1 cellular context compared by ENCODE assay signal in the genomic region with DNA sequence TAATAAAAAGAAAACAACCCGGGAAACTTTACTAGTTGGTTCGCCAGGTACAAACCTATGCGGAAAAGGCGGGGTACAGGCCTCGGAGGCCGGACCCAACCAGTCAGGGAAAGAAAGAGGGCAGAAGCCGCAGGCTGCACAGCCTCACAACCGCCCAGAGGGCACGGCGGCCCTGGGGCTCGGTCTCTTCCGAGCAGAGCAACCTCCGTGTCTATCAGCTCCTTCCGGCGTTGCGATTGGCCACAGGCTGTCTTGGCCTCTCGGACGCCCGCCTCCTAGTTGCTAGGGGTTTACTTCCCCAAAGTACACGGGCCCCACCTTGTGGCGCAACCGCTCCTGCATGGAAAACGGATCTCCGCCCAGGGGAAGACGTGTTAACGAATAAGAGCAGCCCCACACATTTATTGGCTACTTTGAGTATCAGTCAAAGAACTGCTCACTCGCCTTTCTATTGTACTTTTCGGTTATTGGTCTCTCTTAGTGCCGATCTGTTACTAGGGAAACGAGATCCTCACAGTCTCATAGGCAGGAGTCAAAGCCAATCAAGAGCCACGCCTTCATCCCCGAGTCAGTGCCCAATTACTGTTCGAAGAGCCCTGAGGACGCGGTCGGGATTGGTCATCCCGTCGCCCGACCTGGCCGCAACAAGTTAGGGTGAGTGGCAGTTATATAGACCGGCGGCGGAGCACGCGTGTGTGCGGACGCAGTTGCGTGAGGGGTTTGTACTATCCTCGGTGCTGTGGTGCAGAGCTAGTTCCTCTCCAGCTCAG.
A peak's percentile ranks its signal among the peaks of the same experiment; 100 is the strongest.
TF ChIP-seq lines count a peak whose summit lies in the region.

Gene G3BP1, plus strand, starts transcription at position 696 of the 770 bp plus-strand sequence. CDS start 14,667 bp downstream, outside the sequence.

TF ChIP-seq in K562, 482 proteins besides CTCF, POLR2A, EP300 and RAD21 (continued from another document and continues in another):
- TF ChIP-seq, protein P1, sequence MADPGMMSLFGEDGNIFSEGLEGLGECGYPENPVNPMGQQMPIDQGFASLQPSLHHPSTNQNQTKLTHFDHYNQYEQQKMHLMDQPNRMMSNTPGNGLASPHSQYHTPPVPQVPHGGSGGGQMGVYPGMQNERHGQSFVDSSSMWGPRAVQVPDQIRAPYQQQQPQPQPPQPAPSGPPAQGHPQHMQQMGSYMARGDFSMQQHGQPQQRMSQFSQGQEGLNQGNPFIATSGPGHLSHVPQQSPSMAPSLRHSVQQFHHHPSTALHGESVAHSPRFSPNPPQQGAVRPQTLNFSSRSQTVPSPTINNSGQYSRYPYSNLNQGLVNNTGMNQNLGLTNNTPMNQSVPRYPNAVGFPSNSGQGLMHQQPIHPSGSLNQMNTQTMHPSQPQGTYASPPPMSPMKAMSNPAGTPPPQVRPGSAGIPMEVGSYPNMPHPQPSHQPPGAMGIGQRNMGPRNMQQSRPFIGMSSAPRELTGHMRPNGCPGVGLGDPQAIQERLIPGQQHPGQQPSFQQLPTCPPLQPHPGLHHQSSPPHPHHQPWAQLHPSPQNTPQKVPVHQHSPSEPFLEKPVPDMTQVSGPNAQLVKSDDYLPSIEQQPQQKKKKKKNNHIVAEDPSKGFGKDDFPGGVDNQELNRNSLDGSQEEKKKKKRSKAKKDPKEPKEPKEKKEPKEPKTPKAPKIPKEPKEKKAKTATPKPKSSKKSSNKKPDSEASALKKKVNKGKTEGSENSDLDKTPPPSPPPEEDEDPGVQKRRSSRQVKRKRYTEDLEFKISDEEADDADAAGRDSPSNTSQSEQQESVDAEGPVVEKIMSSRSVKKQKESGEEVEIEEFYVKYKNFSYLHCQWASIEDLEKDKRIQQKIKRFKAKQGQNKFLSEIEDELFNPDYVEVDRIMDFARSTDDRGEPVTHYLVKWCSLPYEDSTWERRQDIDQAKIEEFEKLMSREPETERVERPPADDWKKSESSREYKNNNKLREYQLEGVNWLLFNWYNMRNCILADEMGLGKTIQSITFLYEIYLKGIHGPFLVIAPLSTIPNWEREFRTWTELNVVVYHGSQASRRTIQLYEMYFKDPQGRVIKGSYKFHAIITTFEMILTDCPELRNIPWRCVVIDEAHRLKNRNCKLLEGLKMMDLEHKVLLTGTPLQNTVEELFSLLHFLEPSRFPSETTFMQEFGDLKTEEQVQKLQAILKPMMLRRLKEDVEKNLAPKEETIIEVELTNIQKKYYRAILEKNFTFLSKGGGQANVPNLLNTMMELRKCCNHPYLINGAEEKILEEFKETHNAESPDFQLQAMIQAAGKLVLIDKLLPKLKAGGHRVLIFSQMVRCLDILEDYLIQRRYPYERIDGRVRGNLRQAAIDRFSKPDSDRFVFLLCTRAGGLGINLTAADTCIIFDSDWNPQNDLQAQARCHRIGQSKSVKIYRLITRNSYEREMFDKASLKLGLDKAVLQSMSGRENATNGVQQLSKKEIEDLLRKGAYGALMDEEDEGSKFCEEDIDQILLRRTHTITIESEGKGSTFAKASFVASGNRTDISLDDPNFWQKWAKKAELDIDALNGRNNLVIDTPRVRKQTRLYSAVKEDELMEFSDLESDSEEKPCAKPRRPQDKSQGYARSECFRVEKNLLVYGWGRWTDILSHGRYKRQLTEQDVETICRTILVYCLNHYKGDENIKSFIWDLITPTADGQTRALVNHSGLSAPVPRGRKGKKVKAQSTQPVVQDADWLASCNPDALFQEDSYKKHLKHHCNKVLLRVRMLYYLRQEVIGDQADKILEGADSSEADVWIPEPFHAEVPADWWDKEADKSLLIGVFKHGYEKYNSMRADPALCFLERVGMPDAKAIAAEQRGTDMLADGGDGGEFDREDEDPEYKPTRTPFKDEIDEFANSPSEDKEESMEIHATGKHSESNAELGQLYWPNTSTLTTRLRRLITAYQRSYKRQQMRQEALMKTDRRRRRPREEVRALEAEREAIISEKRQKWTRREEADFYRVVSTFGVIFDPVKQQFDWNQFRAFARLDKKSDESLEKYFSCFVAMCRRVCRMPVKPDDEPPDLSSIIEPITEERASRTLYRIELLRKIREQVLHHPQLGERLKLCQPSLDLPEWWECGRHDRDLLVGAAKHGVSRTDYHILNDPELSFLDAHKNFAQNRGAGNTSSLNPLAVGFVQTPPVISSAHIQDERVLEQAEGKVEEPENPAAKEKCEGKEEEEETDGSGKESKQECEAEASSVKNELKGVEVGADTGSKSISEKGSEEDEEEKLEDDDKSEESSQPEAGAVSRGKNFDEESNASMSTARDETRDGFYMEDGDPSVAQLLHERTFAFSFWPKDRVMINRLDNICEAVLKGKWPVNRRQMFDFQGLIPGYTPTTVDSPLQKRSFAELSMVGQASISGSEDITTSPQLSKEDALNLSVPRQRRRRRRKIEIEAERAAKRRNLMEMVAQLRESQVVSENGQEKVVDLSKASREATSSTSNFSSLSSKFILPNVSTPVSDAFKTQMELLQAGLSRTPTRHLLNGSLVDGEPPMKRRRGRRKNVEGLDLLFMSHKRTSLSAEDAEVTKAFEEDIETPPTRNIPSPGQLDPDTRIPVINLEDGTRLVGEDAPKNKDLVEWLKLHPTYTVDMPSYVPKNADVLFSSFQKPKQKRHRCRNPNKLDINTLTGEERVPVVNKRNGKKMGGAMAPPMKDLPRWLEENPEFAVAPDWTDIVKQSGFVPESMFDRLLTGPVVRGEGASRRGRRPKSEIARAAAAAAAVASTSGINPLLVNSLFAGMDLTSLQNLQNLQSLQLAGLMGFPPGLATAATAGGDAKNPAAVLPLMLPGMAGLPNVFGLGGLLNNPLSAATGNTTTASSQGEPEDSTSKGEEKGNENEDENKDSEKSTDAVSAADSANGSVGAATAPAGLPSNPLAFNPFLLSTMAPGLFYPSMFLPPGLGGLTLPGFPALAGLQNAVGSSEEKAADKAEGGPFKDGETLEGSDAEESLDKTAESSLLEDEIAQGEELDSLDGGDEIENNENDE (IDR thresholded peaks at IDR 0.05; ENCODE audit: low read depth, low read length): no peak
- no peak for TF ChIP-seq NFATC3 (IDR thresholded peaks at IDR 0.05)
- no peak for TF ChIP-seq ZNF79 (CRISPR knock-in tag; IDR thresholded peaks at IDR 0.05; ENCODE audit: low read depth)
- TF ChIP-seq USF1 (CRISPR knock-in tag; IDR thresholded peaks at IDR 0.05): no peak
- TF ChIP-seq ZNF253 (CRISPR knock-in tag; conservative IDR thresholded peaks at IDR 0.05): no peak
- no peak for TF ChIP-seq HSF4 (CRISPR knock-in tag; IDR thresholded peaks at IDR 0.05; ENCODE audit: borderline replicate concordance)
- TF ChIP-seq KDM1A (IDR thresholded peaks at IDR 0.05): no peak
- TF ChIP-seq POU5F1 (IDR thresholded peaks at IDR 0.05; ENCODE audit: borderline replicate concordance, low read depth, low read length, partially characterized antibody): no peak
- no peak for TF ChIP-seq PHB (CRISPR knock-in tag; IDR thresholded peaks at IDR 0.05)
- TF ChIP-seq LARP7 (IDR thresholded peaks at IDR 0.05): no peak
- TF ChIP-seq, protein P2, sequence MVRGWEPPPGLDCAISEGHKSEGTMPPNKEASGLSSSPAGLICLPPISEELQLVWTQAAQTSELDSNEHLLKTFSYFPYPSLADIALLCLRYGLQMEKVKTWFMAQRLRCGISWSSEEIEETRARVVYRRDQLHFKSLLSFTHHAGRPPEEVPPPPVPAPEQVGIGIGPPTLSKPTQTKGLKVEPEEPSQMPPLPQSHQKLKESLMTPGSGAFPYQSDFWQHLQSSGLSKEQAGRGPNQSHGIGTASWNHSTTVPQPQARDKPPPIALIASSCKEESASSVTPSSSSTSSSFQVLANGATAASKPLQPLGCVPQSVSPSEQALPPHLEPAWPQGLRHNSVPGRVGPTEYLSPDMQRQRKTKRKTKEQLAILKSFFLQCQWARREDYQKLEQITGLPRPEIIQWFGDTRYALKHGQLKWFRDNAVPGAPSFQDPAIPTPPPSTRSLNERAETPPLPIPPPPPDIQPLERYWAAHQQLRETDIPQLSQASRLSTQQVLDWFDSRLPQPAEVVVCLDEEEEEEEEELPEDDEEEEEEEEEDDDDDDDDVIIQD (CRISPR knock-in tag; IDR thresholded peaks at IDR 0.05): no peak
- TF ChIP-seq ZNF354B (CRISPR knock-in tag; IDR thresholded peaks at IDR 0.05): no peak
- TF ChIP-seq ZC3H11A (IDR thresholded peaks at IDR 0.05; ENCODE audit: low read depth, low read length): no peak
- no peak for TF ChIP-seq TSC22D4 (tag; IDR thresholded peaks at IDR 0.05)
- TF ChIP-seq, protein P3, sequence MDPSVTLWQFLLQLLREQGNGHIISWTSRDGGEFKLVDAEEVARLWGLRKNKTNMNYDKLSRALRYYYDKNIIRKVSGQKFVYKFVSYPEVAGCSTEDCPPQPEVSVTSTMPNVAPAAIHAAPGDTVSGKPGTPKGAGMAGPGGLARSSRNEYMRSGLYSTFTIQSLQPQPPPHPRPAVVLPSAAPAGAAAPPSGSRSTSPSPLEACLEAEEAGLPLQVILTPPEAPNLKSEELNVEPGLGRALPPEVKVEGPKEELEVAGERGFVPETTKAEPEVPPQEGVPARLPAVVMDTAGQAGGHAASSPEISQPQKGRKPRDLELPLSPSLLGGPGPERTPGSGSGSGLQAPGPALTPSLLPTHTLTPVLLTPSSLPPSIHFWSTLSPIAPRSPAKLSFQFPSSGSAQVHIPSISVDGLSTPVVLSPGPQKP (CRISPR knock-in tag; IDR thresholded peaks at IDR 0.05): no peak
- peak; percentile 31 for TF ChIP-seq JUND (IDR thresholded peaks at IDR 0.05; ENCODE audit: borderline replicate concordance, low read depth, low read length)
- no peak; the same call in 2 of the 3 replicates for TF ChIP-seq JUND (tag; IDR thresholded peaks at IDR 0.05; ENCODE audit: borderline replicate concordance, low read depth, low read length)
- no peak for TF ChIP-seq ZNF75A (CRISPR knock-in tag; IDR thresholded peaks at IDR 0.05)
- TF ChIP-seq, protein P4, sequence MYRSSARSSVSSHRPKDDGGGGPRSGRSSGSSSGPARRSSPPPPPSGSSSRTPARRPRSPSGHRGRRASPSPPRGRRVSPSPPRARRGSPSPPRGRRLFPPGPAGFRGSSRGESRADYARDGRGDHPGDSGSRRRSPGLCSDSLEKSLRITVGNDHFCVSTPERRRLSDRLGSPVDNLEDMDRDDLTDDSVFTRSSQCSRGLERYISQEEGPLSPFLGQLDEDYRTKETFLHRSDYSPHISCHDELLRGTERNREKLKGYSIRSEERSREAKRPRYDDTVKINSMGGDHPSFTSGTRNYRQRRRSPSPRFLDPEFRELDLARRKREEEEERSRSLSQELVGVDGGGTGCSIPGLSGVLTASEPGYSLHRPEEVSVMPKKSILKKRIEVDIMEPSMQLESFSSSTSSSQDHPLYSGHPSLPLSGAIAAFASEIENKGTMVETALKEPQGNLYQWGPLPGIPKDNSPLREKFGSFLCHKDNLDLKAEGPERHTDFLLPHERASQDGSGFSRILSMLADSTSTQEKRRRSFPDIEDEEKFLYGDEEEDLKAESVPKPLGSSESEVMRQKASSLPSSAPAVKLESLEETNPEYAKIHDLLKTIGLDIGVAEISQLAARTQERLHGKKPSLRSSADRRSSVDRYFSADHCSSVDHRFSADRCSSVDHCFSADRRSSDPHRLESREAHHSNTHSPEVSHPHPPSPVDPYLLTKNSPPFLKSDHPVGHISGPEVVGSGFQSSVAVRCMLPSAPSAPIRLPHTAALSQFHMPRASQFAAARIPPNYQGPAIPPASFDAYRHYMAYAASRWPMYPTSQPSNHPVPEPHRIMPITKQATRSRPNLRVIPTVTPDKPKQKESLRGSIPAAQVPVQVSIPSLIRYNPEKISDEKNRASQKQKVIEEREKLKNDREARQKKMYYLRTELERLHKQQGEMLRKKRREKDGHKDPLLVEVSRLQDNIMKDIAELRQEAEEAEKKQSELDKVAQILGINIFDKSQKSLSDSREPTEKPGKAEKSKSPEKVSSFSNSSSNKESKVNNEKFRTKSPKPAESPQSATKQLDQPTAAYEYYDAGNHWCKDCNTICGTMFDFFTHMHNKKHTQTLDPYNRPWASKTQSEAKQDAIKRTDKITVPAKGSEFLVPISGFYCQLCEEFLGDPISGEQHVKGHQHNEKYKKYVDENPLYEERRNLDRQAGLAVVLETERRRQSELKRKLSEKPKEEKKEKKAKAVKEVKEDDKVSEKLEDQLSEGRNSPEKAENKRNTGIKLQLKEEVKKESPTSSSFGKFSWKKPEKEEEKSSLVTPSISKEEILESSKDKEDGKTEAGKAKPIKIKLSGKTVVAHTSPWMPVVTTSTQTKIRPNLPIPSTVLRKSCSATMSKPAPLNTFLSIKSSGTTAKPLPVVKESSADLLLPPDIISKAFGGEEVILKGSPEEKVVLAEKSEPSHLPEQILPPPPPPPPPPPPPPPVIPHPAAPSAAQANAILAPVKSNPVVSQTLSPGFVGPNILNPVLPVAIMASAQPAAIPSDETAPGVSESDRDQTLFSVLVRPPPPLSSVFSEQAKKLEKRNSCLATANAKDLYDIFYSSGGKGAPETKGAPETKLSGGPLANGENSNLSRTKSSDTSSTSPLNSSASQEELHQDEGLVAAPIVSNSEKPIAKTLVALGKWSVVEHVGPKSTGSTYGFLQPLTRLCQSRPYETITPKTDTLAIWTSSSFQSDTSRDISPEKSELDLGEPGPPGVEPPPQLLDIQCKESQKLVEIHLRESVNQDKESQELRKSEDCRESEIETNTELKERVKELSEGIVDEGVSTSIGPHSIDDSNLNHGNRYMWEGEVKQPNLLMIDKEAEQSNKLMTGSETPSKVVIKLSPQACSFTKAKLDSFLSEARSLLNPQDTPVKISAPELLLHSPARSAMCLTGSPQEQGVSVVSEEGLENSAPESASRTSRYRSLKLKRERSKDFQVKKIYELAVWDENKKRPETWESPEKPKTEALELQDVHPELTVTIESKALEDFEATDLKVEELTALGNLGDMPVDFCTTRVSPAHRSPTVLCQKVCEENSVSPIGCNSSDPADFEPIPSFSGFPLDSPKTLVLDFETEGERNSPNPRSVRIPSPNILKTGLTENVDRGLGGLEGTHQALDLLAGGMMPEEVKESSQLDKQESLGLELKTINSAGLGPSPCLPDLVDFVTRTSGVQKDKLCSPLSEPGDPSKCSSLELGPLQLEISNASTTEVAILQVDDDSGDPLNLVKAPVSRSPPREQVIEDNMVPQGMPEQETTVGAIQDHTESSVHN (IDR thresholded peaks at IDR 0.05; ENCODE audit: borderline replicate concordance in 1 of 2, low read depth in 1 of 2): peak in 1 of 2 experiments; percentile 43; a peak in 1 of 4 replicates
- TF ChIP-seq ZNF696 (CRISPR knock-in tag; conservative IDR thresholded peaks at IDR 0.05): no peak
- no peak for TF ChIP-seq BCL6 (CRISPR knock-in tag; IDR thresholded peaks at IDR 0.05)
- no peak for TF ChIP-seq ZNF778 (CRISPR knock-in tag; IDR thresholded peaks at IDR 0.05)
- TF ChIP-seq ZNF175 (CRISPR knock-in tag; IDR thresholded peaks at IDR 0.05; ENCODE audit: low read depth): 0 out of 2 replicates have a peak, but pooled peaks have one; percentile 13
- no peak for TF ChIP-seq COPS2 (conservative IDR thresholded peaks at IDR 0.05)
- no peak for TF ChIP-seq XRCC3 (IDR thresholded peaks at IDR 0.05)
- TF ChIP-seq RBM39 (optimal IDR thresholded peaks at IDR 0.05; ENCODE audit: low read depth, low read length): no peak
- TF ChIP-seq, protein P5, sequence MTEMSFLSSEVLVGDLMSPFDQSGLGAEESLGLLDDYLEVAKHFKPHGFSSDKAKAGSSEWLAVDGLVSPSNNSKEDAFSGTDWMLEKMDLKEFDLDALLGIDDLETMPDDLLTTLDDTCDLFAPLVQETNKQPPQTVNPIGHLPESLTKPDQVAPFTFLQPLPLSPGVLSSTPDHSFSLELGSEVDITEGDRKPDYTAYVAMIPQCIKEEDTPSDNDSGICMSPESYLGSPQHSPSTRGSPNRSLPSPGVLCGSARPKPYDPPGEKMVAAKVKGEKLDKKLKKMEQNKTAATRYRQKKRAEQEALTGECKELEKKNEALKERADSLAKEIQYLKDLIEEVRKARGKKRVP (CRISPR knock-in tag; IDR thresholded peaks at IDR 0.05): no peak; the same call in 1 of the 2 replicates
- TF ChIP-seq GABPB2 (CRISPR knock-in tag; conservative IDR thresholded peaks at IDR 0.05): no peak
- TF ChIP-seq STAT5B (CRISPR knock-in tag; IDR thresholded peaks at IDR 0.05): no peak
